In genomic region chr11:123064268-123064657, GRCh38 we compare ENCODE assay signal across 10 cellular contexts. TPM values are rescaled to one million over a fixed set of nuclear protein-coding genes. Genes with fewer than 3 reads are reported as not detected.
DNase-seq lines count a peak whose midpoint lies in the region; ATAC-seq and TF ChIP-seq lines count a peak whose summit lies in the region.
"Had no signal": no experiment of that assay in that cellular context is flagged by ENCODE, and none has a peak within 500 bp of the region (broad histone marks: within the 10 kb centered on the region; RNA-seq: fewer than 3 reads in every experiment).

No MANE protein-coding gene starts in this region.

- no peaks in the 10 kb centered on the region for H3K9me3 Mint-ChIP-seq in activated T-cell treated with anti-CD3 and anti-CD28 coated beads, Interleukin-2, amount 50 U/mL, for 4 hours
- no peaks in the 10 kb centered on the region for H3K9me3 Mint-ChIP-seq in activated naive CD8-positive, alpha-beta T cell treated with anti-CD3 and anti-CD28 coated beads, Interleukin-2, amount 10 ng/mL, durations not matched to agents 7 days and 5 days

- H3K36me3 ChIP-seq in lower lobe of right lung (peaks cover 20% of the 10 kb centered on the region), thoracic aorta (peaks cover 12% of the 10 kb centered on the region)

- H3K27me3 Mint-ChIP-seq in activated T-cell treated with anti-CD3 and anti-CD28 coated beads, Interleukin-2, amount 50 U/mL, for 4 hours (ENCODE audit: low read depth): no peaks in the 10 kb centered on the region
- no peaks in the 10 kb centered on the region for H3K27me3 Mint-ChIP-seq in activated naive CD8-positive, alpha-beta T cell treated with anti-CD3 and anti-CD28 coated beads, Interleukin-2, amount 10 ng/mL, durations not matched to agents 7 days and 5 days

- peaks cover 36% of the 10 kb centered on the region for H3K36me3 Mint-ChIP-seq in activated T-cell treated with anti-CD3 and anti-CD28 coated beads, Interleukin-2, amount 50 U/mL, for 4 hours (ENCODE audit: insufficient read depth)
- peaks cover 35% of the 10 kb centered on the region for H3K36me3 Mint-ChIP-seq in activated naive CD8-positive, alpha-beta T cell treated with anti-CD3 and anti-CD28 coated beads, Interleukin-2, amount 10 ng/mL, durations not matched to agents 7 days and 5 days

- H3K9me3 ChIP-seq in lower lobe of right lung: no peaks in the 10 kb centered on the region
- no peaks in the 10 kb centered on the region for H3K9me3 ChIP-seq in thoracic aorta

- peak overlapping the region; percentile 100 for H3K27ac ChIP-seq in lower lobe of right lung
- H3K27ac ChIP-seq in thoracic aorta: peak overlapping the region; percentile 99 to 100

- ATAC-seq in activated T-cell treated with anti-CD3 and anti-CD28 coated beads, Interleukin-2, amount 50 U/mL, for 4 hours: no peak
- ATAC-seq in activated naive CD8-positive, alpha-beta T cell treated with anti-CD3 and anti-CD28 coated beads, Interleukin-2, amount 10 ng/mL, durations not matched to agents 7 days and 5 days (ENCODE audit: low read depth): no peak
- ATAC-seq in lower lobe of right lung (no peak), thoracic aorta (ENCODE audit: insufficient number of reproducible peaks, low FRiP score, low read depth) (no peak)

- DNase-seq in activated T-cell treated with anti-CD3 and anti-CD28 coated beads, Interleukin-2, amount 50 U/mL, for 4 hours: no peak
- DNase-seq in activated T-cell treated with anti-CD3 and anti-CD28 coated beads for 4 hours (no peak), lower lobe of right lung (no peak), thoracic aorta (ENCODE audit: low spot score) (no peak), AG20443 (ENCODE audit: low spot score) (no peak), GM03348 (ENCODE audit: low spot score) (no peak)
- no peak for DNase-seq in activated naive CD8-positive, alpha-beta T cell treated with anti-CD3 and anti-CD28 coated beads, Interleukin-2, amount 10 ng/mL, durations not matched to agents 7 days and 5 days
- DNase-seq in stimulated activated CD4-positive, alpha-beta T cell treated with anti-CD3 and anti-CD28 coated beads, Interleukin-2, amount 100 ng/mL, for 48 hours: no peak
- DNase-seq: cerebellar nuclear complex, NCI-H69 had no signal

- TF ChIP-seq CTCF in lower lobe of right lung (IDR thresholded peaks at IDR 0.05) (no peak), thoracic aorta (IDR thresholded peaks at IDR 0.05) (no peak)

- H3K27ac Mint-ChIP-seq in activated naive CD8-positive, alpha-beta T cell treated with anti-CD3 and anti-CD28 coated beads, Interleukin-2, amount 10 ng/mL, durations not matched to agents 7 days and 5 days: peak overlapping the region; percentile 100

- H3K4me3 ChIP-seq in lower lobe of right lung (peak overlapping the region; percentile 93), thoracic aorta (peak overlapping the region; percentile 76)

- peaks cover 37% of the 10 kb centered on the region for H3K4me1 Mint-ChIP-seq in activated T-cell treated with anti-CD3 and anti-CD28 coated beads, Interleukin-2, amount 50 U/mL, for 4 hours (ENCODE audit: low read depth)
- peaks cover 42% of the 10 kb centered on the region for H3K4me1 Mint-ChIP-seq in activated naive CD8-positive, alpha-beta T cell treated with anti-CD3 and anti-CD28 coated beads, Interleukin-2, amount 10 ng/mL, durations not matched to agents 7 days and 5 days

- intact Hi-C loops in lower lobe of right lung (cut with DNase I): no loop called here

- POLR2A ChIA-PET in activated naive CD8-positive, alpha-beta T cell treated with anti-CD3 and anti-CD28 coated beads, Interleukin-2, amount 10 ng/mL, durations not matched to agents 7 days and 5 days (lab: Charles Lee): interaction anchor here (0.7 to 12.1 kb wide), 6 partner anchors 10 to 295 kb away, joined by 3 to 178 read pairs (median 6); no protein-coding TSS in a partner anchor

- H3K4me1 ChIP-seq in lower lobe of right lung: peaks cover 40% of the 10 kb centered on the region
- peaks cover 21 to 55% of the 10 kb centered on the region in 2 donors for H3K4me1 ChIP-seq in thoracic aorta (ENCODE audit: control insufficient read depth in 1 of 2, low read depth in 2 of 2)

- no peaks in the 10 kb centered on the region for H3K27me3 ChIP-seq in lower lobe of right lung (ENCODE audit: low read depth)
- H3K27me3 ChIP-seq in thoracic aorta (replicated peaks; ENCODE audit: insufficient read depth): no peaks in the 10 kb centered on the region

- peak overlapping the region; percentile 99 for H3K4me3 Mint-ChIP-seq in activated T-cell treated with anti-CD3 and anti-CD28 coated beads, Interleukin-2, amount 50 U/mL, for 4 hours
- peak overlapping the region; percentile 98 for H3K4me3 Mint-ChIP-seq in activated naive CD8-positive, alpha-beta T cell treated with anti-CD3 and anti-CD28 coated beads, Interleukin-2, amount 10 ng/mL, durations not matched to agents 7 days and 5 days

RNA-seq across cellular contexts. Expression of gene HSPA8, which starts 2.3 kb away (rescaled TPM):
- total RNA-seq in activated T-cell treated with anti-CD3 and anti-CD28 coated beads, Interleukin-2, amount 50 U/mL, for 4 hours: 1,000 to 10,000 TPM; 3,255 to 3,669 (median 3,417) TPM
- total RNA-seq in activated naive CD8-positive, alpha-beta T cell treated with anti-CD3 and anti-CD28 coated beads, Interleukin-2, amount 10 ng/mL, durations not matched to agents 7 days and 5 days: 1,000 to 10,000 TPM; 1,098 to 1,132 TPM
- 1,001 TPM for total RNA-seq in lower lobe of right lung
- total RNA-seq in thoracic aorta: 100 to 1,000 TPM; 728 to 947 TPM
